Comparison of ENCODE assay signal across 22 cellular contexts in genomic region chr20:38931984-38932383, GRCh38. TPM values are rescaled to one million over a fixed set of nuclear protein-coding genes. Genes with fewer than 3 reads are reported as not detected.
DNase-seq lines count a peak whose midpoint lies in the region; ATAC-seq and TF ChIP-seq lines count a peak whose summit lies in the region.
"Had no signal": no experiment of that assay in that cellular context is flagged by ENCODE, and none has a peak within 500 bp of the region (broad histone marks: within the 10 kb centered on the region; RNA-seq: fewer than 3 reads in every experiment).

No MANE protein-coding gene starts in this region.

- H3K4me2 ChIP-seq in GM23338 (0 out of 2 replicates have a peak overlapping the region, but pooled peaks have one; percentile 43), OCI-LY7 (ENCODE audit: low read length) (peak overlapping the region; percentile 35; the same call in 1 of the 2 replicates), osteoblast (ENCODE audit: insufficient read depth, low read length) (peak overlapping the region; percentile 83)

- H3K4me1 Mint-ChIP-seq in GM23338 (peaks cover 44% of the 10 kb centered on the region), immature natural killer cell (peaks cover 21 to 29% of the 10 kb centered on the region in 2 donors)

- H3K4me3 Mint-ChIP-seq in GM23338 (no peak overlapping the region), immature natural killer cell (no peak overlapping the region)
- H3K4me3 Mint-ChIP-seq: activated CD4-positive, alpha-beta T cell treated with anti-CD3 and anti-CD28 coated beads, Interleukin-2, amount 10 ng/mL, durations not matched to agents 24 days and 14 days; activated naive CD4-positive, alpha-beta T cell treated with anti-CD3 and anti-CD28 coated beads, Interleukin-2, amount 50 U/mL, for 24 hours; activated T-helper 1 cell treated with anti-CD3 and anti-CD28 coated beads, Interleukin-12 subunit alpha, Interleukin-12 subunit beta, Interleukin-2, Interleukin-4 antibody, amounts not matched to agents 30 ng/mL and 10 ng/mL and 1 ng/mL, durations not matched to agents 14 hours and 24 hours and 36 hours; CD14-positive monocyte; nephron progenitor cell had no signal

- H2AFZ ChIP-seq in GM23338 (no peak overlapping the region), OCI-LY7 (ENCODE audit: low read length) (no peak overlapping the region), osteoblast (ENCODE audit: low read length) (peak overlapping the region; percentile 92)

- no peaks in the 10 kb centered on the region; the same call in 1 of the 2 replicates for H3K36me3 ChIP-seq in GM23338 (ENCODE audit: insufficient read depth)
- H3K36me3 ChIP-seq in OCI-LY7 (ENCODE audit: insufficient read depth, low read length): peaks cover 96% of the 10 kb centered on the region
- H3K36me3 ChIP-seq in esophagus squamous epithelium: no peaks in the 10 kb centered on the region
- H3K36me3 ChIP-seq in osteoblast (ENCODE audit: insufficient read depth, low read length): no peaks in the 10 kb centered on the region
- H3K36me3 ChIP-seq: ascending aorta had no signal

- CTCF ChIA-PET in OCI-LY7 (lab: Charles Lee; ENCODE audit: unreplicated experiment): no interaction called here

- TF ChIP-seq POLR2A in esophagus squamous epithelium (IDR thresholded peaks at IDR 0.05): no peak
- TF ChIP-seq POLR2A in GM18505 (IDR thresholded peaks at IDR 0.05; ENCODE audit: borderline replicate concordance, extremely low read depth, insufficient read depth, insufficient read length): no peak

- no peaks in the 10 kb centered on the region for H3K9me2 ChIP-seq in GM23338 (ENCODE audit: insufficient read depth)
- H3K9me2 ChIP-seq in OCI-LY7 (ENCODE audit: insufficient read depth, low read length): no peaks in the 10 kb centered on the region

- BruUV-seq in OCI-LY7 (replicated peaks; lab: Mats Ljungman, UMichigan): no TSS peak

- H3K9me3 Mint-ChIP-seq in GM23338 (no peaks in the 10 kb centered on the region), immature natural killer cell (no peaks in the 10 kb centered on the region)
- H3K9me3 Mint-ChIP-seq: activated CD4-positive, alpha-beta T cell treated with anti-CD3 and anti-CD28 coated beads, Interleukin-2, amount 10 ng/mL, durations not matched to agents 24 days and 14 days; activated naive CD4-positive, alpha-beta T cell treated with anti-CD3 and anti-CD28 coated beads, Interleukin-2, amount 50 U/mL, for 24 hours; activated T-helper 1 cell treated with anti-CD3 and anti-CD28 coated beads, Interleukin-12 subunit alpha, Interleukin-12 subunit beta, Interleukin-2, Interleukin-4 antibody, amounts not matched to agents 30 ng/mL and 10 ng/mL and 1 ng/mL, durations not matched to agents 14 hours and 24 hours and 36 hours; CD14-positive monocyte; nephron progenitor cell had no signal

- H3K9me3 ChIP-seq in OCI-LY7 (ENCODE audit: low read length) (no peaks in the 10 kb centered on the region), esophagus squamous epithelium (no peaks in the 10 kb centered on the region), osteoblast (ENCODE audit: low read depth, low read length) (no peaks in the 10 kb centered on the region)
- H3K9me3 ChIP-seq: ascending aorta had no signal

- no peaks in the 10 kb centered on the region for H3F3A ChIP-seq in GM23338 (replicated peaks; ENCODE audit: low read depth)

- H4K20me1 ChIP-seq in GM23338 (replicated peaks; ENCODE audit: insufficient read depth) (peaks cover 89% of the 10 kb centered on the region), OCI-LY7 (ENCODE audit: insufficient read depth, low read length) (peaks cover 60% of the 10 kb centered on the region), osteoblast (ENCODE audit: insufficient read depth, low read length) (no peaks in the 10 kb centered on the region)

- H3K4me1 ChIP-seq in GM23338 (ENCODE audit: insufficient read depth): peaks cover 29% of the 10 kb centered on the region
- H3K4me1 ChIP-seq in OCI-LY7 (ENCODE audit: insufficient read depth, low read length, poor library complexity, severe bottlenecking): peaks cover 51% of the 10 kb centered on the region
- peaks cover 10 to 98% (median 55%) of the 10 kb centered on the region in 3 donors for H3K4me1 ChIP-seq in esophagus squamous epithelium
- peaks cover 52% of the 10 kb centered on the region for H3K4me1 ChIP-seq in osteoblast (ENCODE audit: insufficient read depth, low read length)

- POLR2A ChIA-PET in OCI-LY7 (lab: Charles Lee): interaction anchor here (1.0 kb wide), 1 partner anchor 29 kb away, joined by 3 read pairs; no protein-coding TSS in a partner anchor

- H3K27ac Mint-ChIP-seq in GM23338: no peak overlapping the region
- no peak overlapping the region for H3K27ac Mint-ChIP-seq in immature natural killer cell
- H3K27ac Mint-ChIP-seq: activated naive CD4-positive, alpha-beta T cell treated with anti-CD3 and anti-CD28 coated beads, Interleukin-2, amount 50 U/mL, for 24 hours; activated T-helper 1 cell treated with anti-CD3 and anti-CD28 coated beads, Interleukin-12 subunit alpha, Interleukin-12 subunit beta, Interleukin-2, Interleukin-4 antibody, amounts not matched to agents 30 ng/mL and 10 ng/mL and 1 ng/mL, durations not matched to agents 14 hours and 24 hours and 36 hours had no signal

- H3K4me3 ChIP-seq in GM23338 (no peak overlapping the region), OCI-LY7 (ENCODE audit: low read depth, low read length, poor library complexity, severe bottlenecking) (no peak overlapping the region), esophagus squamous epithelium (peak overlapping the region in 1 of 4 donors; percentile 25), osteoblast (ENCODE audit: insufficient read depth, low read length) (peak overlapping the region; percentile 54)
- H3K4me3 ChIP-seq: ascending aorta, SK-N-MC had no signal

- H3K27me3 Mint-ChIP-seq in GM23338 (ENCODE audit: insufficient read depth, low read depth, poor library complexity) (peaks cover 14% of the 10 kb centered on the region), immature natural killer cell (ENCODE audit: low read depth in 3 of 3) (peaks cover 0 to 2% (median 2%) of the 10 kb centered on the region in 3 donors)
- H3K27me3 Mint-ChIP-seq: activated CD4-positive, alpha-beta T cell treated with anti-CD3 and anti-CD28 coated beads, Interleukin-2, amount 10 ng/mL, durations not matched to agents 24 days and 14 days; activated naive CD4-positive, alpha-beta T cell treated with anti-CD3 and anti-CD28 coated beads, Interleukin-2, amount 50 U/mL, for 24 hours had no signal

- H3K36me3 Mint-ChIP-seq in GM23338 (ENCODE audit: low read depth) (peaks cover 32% of the 10 kb centered on the region), immature natural killer cell (no peaks in the 10 kb centered on the region)
- H3K36me3 Mint-ChIP-seq: activated naive CD4-positive, alpha-beta T cell treated with anti-CD3 and anti-CD28 coated beads, Interleukin-2, amount 50 U/mL, for 24 hours had no signal

- DNase-seq in GM23338 (ENCODE audit: low spot score) (no peak), OCI-LY7 (ENCODE audit: low spot score) (no peak), esophagus squamous epithelium (lab: John Stamatoyannopoulos, UW) (no peak), osteoblast (ENCODE audit: insufficient read length, low spot score, missing footprints) (no peak), immature natural killer cell (no peak), NCI-H1105 treated with DMSO at 0.1 percent for 48 hours (lab: John Stamatoyannopoulos, UW) (no peak), activated gamma-delta T cell (lab: John Stamatoyannopoulos, UW) (no peak)
- DNase-seq: activated CD4-positive, alpha-beta T cell treated with anti-CD3 and anti-CD28 coated beads, Interleukin-2, amount 10 ng/mL, durations not matched to agents 24 days and 14 days; H7; KBM-7; NCI-H2029; NCI-H345; NCI-H82; nephron progenitor cell; T-helper 2 cell had no signal

- no peak for ATAC-seq in GM23338
- no peak for ATAC-seq in GM18505 (IDR thresholded peaks at IDR 0.05; ENCODE audit: unreplicated experiment)
- ATAC-seq: Panc1 had no signal

- intact Hi-C loops in OCI-LY7 (cut with micrococcal nuclease; ENCODE audit: unreplicated experiment): no loop called here
- intact Hi-C loops in esophagus squamous epithelium (cut with DNase I): no loop called here

- no peak overlapping the region for H3K27ac ChIP-seq in GM23338 (ENCODE audit: low read depth)
- no peak overlapping the region for H3K27ac ChIP-seq in OCI-LY7 (ENCODE audit: low read depth, low read length, poor library complexity, severe bottlenecking)
- H3K27ac ChIP-seq in esophagus squamous epithelium: peak overlapping the region; percentile 83 to 91 (median 86)
- H3K27ac ChIP-seq in osteoblast (ENCODE audit: low read depth, low read length): peak overlapping the region; percentile 87
- H3K27ac ChIP-seq: ascending aorta, SK-N-MC had no signal

- peaks cover 100% of the 10 kb centered on the region for H3K79me2 ChIP-seq in GM23338 (replicated peaks; ENCODE audit: insufficient read depth)
- peaks cover 100% of the 10 kb centered on the region for H3K79me2 ChIP-seq in OCI-LY7 (ENCODE audit: insufficient read depth, low read depth, low read length)
- peaks cover 100% of the 10 kb centered on the region for H3K79me2 ChIP-seq in osteoblast (ENCODE audit: insufficient read depth, low read length)

- no peak for TF ChIP-seq CTCF in GM23338 (conservative IDR thresholded peaks at IDR 0.05; ENCODE audit: low read depth in 2 of 2)
- TF ChIP-seq CTCF in OCI-LY7 (conservative IDR thresholded peaks at IDR 0.05; ENCODE audit: low read length): no peak
- no peak for TF ChIP-seq CTCF in esophagus squamous epithelium (IDR thresholded peaks at IDR 0.05)
- TF ChIP-seq CTCF in osteoblast (IDR thresholded peaks at IDR 0.05; ENCODE audit: extremely low read depth, low read depth, low read length): no peak

- H3K27me3 ChIP-seq in GM23338 (ENCODE audit: insufficient read depth) (no peaks in the 10 kb centered on the region), esophagus squamous epithelium (no peaks in the 10 kb centered on the region), osteoblast (ENCODE audit: insufficient read depth, low read length) (no peaks in the 10 kb centered on the region)
- H3K27me3 ChIP-seq: ascending aorta had no signal

- 57 to 65% methylated on average over 4 of the region's 4 CpGs for WGBS in esophagus squamous epithelium, 2 donors

RNA-seq across cellular contexts. Expression of gene FAM83D, which starts 5.8 kb away (rescaled TPM):
- total RNA-seq in GM23338 (2014; rRNA removed; shearing (Covaris generic)): 81.6 and 91.3 TPM in 2 replicates
- polyA plus RNA-seq in GM23338 (2016; fragmentation: Nextera tagmentation; extraction: Ambion mirVana) (31.1 and 33.3 TPM in 2 replicates), immature natural killer cell (under 1 TPM in 2 of 3 donors, not detected in 1; 0.25 to 0.58 TPM)
- total RNA-seq in OCI-LY7 (2014; rRNA removed; shearing (Covaris generic)): 33.2 and 48.2 TPM in 2 replicates
- total RNA-seq in OCI-LY7 (2022) (32.6 and 32.9 TPM in 2 replicates), esophagus squamous epithelium (100 to 1,000 TPM in 1 of 4 donors, 10 to 100 TPM in 3; 53.8 to 105 (median 81.9) TPM), osteoblast (1.8 and 2.2 TPM in 2 replicates)

RNA-seq across cellular contexts. Expression of gene DHX35, which starts 30.2 kb away (rescaled TPM):
- total RNA-seq in GM23338 (2014; rRNA removed; shearing (Covaris generic)): 20.1 and 25.9 TPM in 2 replicates
- 8.3 TPM in 2 replicates for polyA plus RNA-seq in GM23338 (2016; fragmentation: Nextera tagmentation; extraction: Ambion mirVana)
- 13.7 and 15.6 TPM in 2 replicates for total RNA-seq in OCI-LY7 (2014; rRNA removed; shearing (Covaris generic))
- 13.0 and 13.9 TPM in 2 replicates for total RNA-seq in OCI-LY7 (2022)
- total RNA-seq in esophagus squamous epithelium: 10 to 100 TPM in 2 of 4 donors, 1 to 10 TPM in 2; 4.4 to 14.7 (median 10.8) TPM
- total RNA-seq in osteoblast: 9.7 and 10.5 TPM in 2 replicates
- polyA plus RNA-seq in immature natural killer cell: 1 to 10 TPM; 5.0 to 6.5 (median 6.0) TPM

Comparison
In these comparisons a context has a peak if more than half of its experiments do, and no peak if none do; other contexts are left out.
1. H3K27ac ChIP-seq: peak in esophagus squamous epithelium (4 of 4) and osteoblast (single experiment); none in GM23338 (single experiment) and OCI-LY7 (single experiment).
2. RNA of gene FAM83D, which starts 5.8 kb away (total RNA-seq): 53.8 to 105 TPM in esophagus squamous epithelium, 81.6 to 91.3 TPM in GM23338 and 32.6 to 48.2 TPM in OCI-LY7; 1.8 to 2.2 TPM in osteoblast; every median in the first group is over 10 times any median in the second.
3. Peak in every context shown above with its lines, with median percentiles within 50 percentile points of each other: H3K4me2 ChIP-seq.